In the genomic region with DNA sequence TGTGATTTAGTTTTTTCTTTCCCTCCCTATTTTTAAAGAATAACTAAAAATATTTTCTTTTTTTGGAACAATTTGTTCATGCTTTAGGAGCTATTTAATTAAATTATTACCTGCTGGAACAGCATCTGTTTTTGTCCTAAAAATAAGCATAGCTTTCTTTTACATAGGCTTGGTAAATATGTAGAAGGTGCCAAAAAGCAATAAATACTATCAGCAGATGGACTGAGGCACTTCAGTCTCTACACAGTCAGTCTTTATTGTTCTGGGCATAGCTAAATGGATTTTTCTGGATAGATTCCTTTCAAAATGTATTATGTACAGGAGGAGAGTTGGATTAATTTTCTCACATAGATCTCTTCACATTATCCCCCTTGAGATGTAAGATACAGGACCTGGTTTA, we compare ENCODE assay signal across 12 cellular contexts.
"Had no signal": no experiment of that assay in that cellular context is flagged by ENCODE, and none has a peak within 500 bp of the region (broad histone marks: within the 10 kb centered on the region; RNA-seq: fewer than 3 reads in every experiment).

No MANE protein-coding gene starts in this region.

- H3K9me3 ChIP-seq: gastrocnemius medialis, ovary, upper lobe of left lung had no signal

- H3K36me3 ChIP-seq: gastrocnemius medialis, ovary, upper lobe of left lung had no signal

- DNase-seq: activated CD4-positive, alpha-beta T cell treated with anti-CD3 and anti-CD28 coated beads, Interleukin-2, amount 10 ng/mL, durations not matched to agents 24 days and 14 days; activated CD8-positive, alpha-beta memory T cell treated with anti-CD3 and anti-CD28 coated beads for 24 hours; activated naive CD4-positive, alpha-beta T cell treated with Interleukin-2 at 50 U/mL for 16 hours; gastrocnemius medialis; hippocampal formation; left ventricle myocardium superior; mesendoderm; ovary; stimulated activated CD4-positive, alpha-beta T cell treated with anti-CD3 and anti-CD28 coated beads, Interleukin-15, amount 100 ng/mL, for 24 hours; stimulated activated CD4-positive, alpha-beta T cell treated with anti-CD3 and anti-CD28 coated beads, Interleukin-4, amount 100 ng/mL, for 24 hours; T1000; upper lobe of left lung had no signal

- H3K27me3 ChIP-seq: gastrocnemius medialis, ovary, upper lobe of left lung had no signal

- H3K4me1 ChIP-seq: gastrocnemius medialis, upper lobe of left lung had no signal

- H3K4me3 ChIP-seq: gastrocnemius medialis, ovary, upper lobe of left lung had no signal
